In genomic region chrX:40759374-40759773, GRCh38 we compare ENCODE assay signal across 33 cellular contexts.
"Had no signal": no experiment of that assay in that cellular context is flagged by ENCODE, and none has a peak within 500 bp of the region (broad histone marks: within the 10 kb centered on the region; RNA-seq: fewer than 3 reads in every experiment).

No MANE protein-coding gene starts in this region.

- H3K36me3 ChIP-seq: cardiac muscle cell, WERI-Rb-1 had no signal

- H3K27me3 ChIP-seq: cardiac muscle cell had no signal

- DNase-seq: activated CD4-positive, alpha-beta memory T cell treated with anti-CD3 and anti-CD28 coated beads, Interleukin-2, amount 10 ng/mL, durations not matched to agents 7 days and 5 days; activated CD4-positive, alpha-beta T cell treated with anti-CD3 and anti-CD28 coated beads for 1 hour; activated CD4-positive, alpha-beta T cell treated with anti-CD3 and anti-CD28 coated beads for 48 hours; activated CD4-positive, CD25-positive, alpha-beta regulatory T cell; activated CD8-positive, alpha-beta memory T cell treated with anti-CD3 and anti-CD28 coated beads for 24 hours; activated CD8-positive, alpha-beta memory T cell treated with anti-CD3 and anti-CD28 coated beads, Interleukin-2, amount 10 ng/mL, durations not matched to agents 7 days and 5 days; activated CD8-positive, alpha-beta memory T cell treated with anti-CD3 and anti-CD28 coated beads, Interleukin-2, amount 50 U/mL, for 48 hours; activated effector memory CD4-positive, alpha-beta T cell treated with Interleukin-2 at 50 U/mL for 16 hours; activated naive CD4-positive, alpha-beta T cell treated with anti-CD3 and anti-CD28 coated beads, Interleukin-2, amount 10 ng/mL, durations not matched to agents 7 days and 5 days; activated naive CD8-positive, alpha-beta T cell treated with anti-CD3 and anti-CD28 coated beads, Interleukin-2, amount 50 U/mL, for 24 hours; activated T-cell treated with anti-CD3 and anti-CD28 coated beads, Interleukin-2, amount 50 U/mL, for 48 hours; anterior cingulate cortex; NCI-H1105; NCI-H1417 treated with DMSO at 0.1 percent for 48 hours; NCI-H1694; NCI-H1930; NCI-H2081 treated with DMSO at 0.1 percent for 48 hours; NCI-H226; NCI-H446 treated with DMSO at 0.1 percent for 48 hours; NCI-H524; NCI-H69; NCI-H82; PC-9; SIG-M5; SW 1271; T-helper 1 cell; T-helper 2 cell; T-helper 9 cell; WERI-Rb-1 had no signal

- H3K4me3 ChIP-seq: cardiac muscle cell, PC-9 had no signal

- H3K4me2 ChIP-seq: PC-9 had no signal

- H2AFZ ChIP-seq: PC-9 had no signal

- H3K27ac ChIP-seq: cardiac muscle cell, PC-9, RWPE1, WERI-Rb-1 had no signal

- ATAC-seq: activated CD8-positive, alpha-beta memory T cell treated with anti-CD3 and anti-CD28 coated beads, Interleukin-2, amount 10 ng/mL, durations not matched to agents 7 days and 5 days; activated naive CD8-positive, alpha-beta T cell treated with anti-CD3 and anti-CD28 coated beads, Interleukin-2, amount 50 U/mL, for 24 hours; Right ventricle myocardium inferior had no signal

- FAIRE-seq: RCC 7860 had no signal
